13 cellular contexts compared by ENCODE assay signal in genomic region chr6:154169193-154169847, GRCh38.
DNase-seq lines count a peak whose midpoint lies in the region; ATAC-seq lines count a peak whose summit lies in the region.
"Had no signal": no experiment of that assay in that cellular context is flagged by ENCODE, and none has a peak within 500 bp of the region (broad histone marks: within the 10 kb centered on the region; RNA-seq: fewer than 3 reads in every experiment).

No MANE protein-coding gene starts in this region.

- in situ Hi-C loops in G401 (cut with HindIII; ENCODE audit: low sequenced_read_pairs) = no loop called here

- H3K4me3 ChIP-seq in effector memory CD4-positive, alpha-beta T cell (ENCODE audit: insufficient read depth, low read depth, low read length, poor library complexity, severe bottlenecking) = no peak overlapping the region
- H3K4me3 ChIP-seq: ascending aorta had no signal

- no peaks in the 10 kb centered on the region for H3K9me3 ChIP-seq in effector memory CD4-positive, alpha-beta T cell (ENCODE audit: control insufficient read depth, low read length)
- H3K9me3 ChIP-seq: ascending aorta had no signal

- H3K4me1 Mint-ChIP-seq in dendritic cell treated with granulocyte-macrophage colony-stimulating factor and Interleukin-4, amounts not matched to agents 40 ng/mL and 50 ng/mL, for 4 days (ENCODE audit: low read depth) = peaks cover 87% of the 10 kb centered on the region
- peaks cover 71% of the 10 kb centered on the region for H3K4me1 Mint-ChIP-seq in stimulated activated naive CD8-positive, alpha-beta T cell treated with anti-CD3 and anti-CD28 coated beads, Interleukin-15, amount 100 ng/mL, for 72 hours

- no peak overlapping the region for H3K27ac ChIP-seq in effector memory CD4-positive, alpha-beta T cell (ENCODE audit: insufficient read depth, low read length, poor library complexity, severe bottlenecking)
- H3K27ac ChIP-seq: ascending aorta had no signal

- ATAC-seq in stimulated activated naive CD8-positive, alpha-beta T cell treated with anti-CD3 and anti-CD28 coated beads, Interleukin-15, amount 100 ng/mL, for 72 hours = peak; percentile 88
- ATAC-seq in GM21447 (IDR thresholded peaks at IDR 0.05; ENCODE audit: unreplicated experiment) = no peak
- ATAC-seq: Right ventricle myocardium inferior had no signal

- peak; percentile 49 for DNase-seq in stimulated activated CD4-positive, alpha-beta T cell treated with anti-CD3 and anti-CD28 coated beads, Interleukin-15, amount 100 ng/mL, for 24 hours
- no peak for DNase-seq in stimulated activated CD4-positive, alpha-beta T cell treated with anti-CD3 and anti-CD28 coated beads, Interleukin-4, amount 100 ng/mL, for 1 hour
- DNase-seq in OCI-M1 (lab: John Stamatoyannopoulos, UW) (peak; percentile 96), G401 (ENCODE audit: low spot score) (no peak)
- DNase-seq in stimulated activated naive CD8-positive, alpha-beta T cell treated with anti-CD3 and anti-CD28 coated beads, Interleukin-15, amount 100 ng/mL, for 72 hours = peak in 1 of 2 donors; percentile 46
- no peak for DNase-seq in effector memory CD4-positive, alpha-beta T cell
- DNase-seq: activated CD4-positive, CD25-positive, alpha-beta regulatory T cell treated with anti-CD3 and anti-CD28 coated beads, Interleukin-2, amount 50 U/mL, for 72 hours; HCEC 1CT; trophoblast cell had no signal

- peaks cover 16% of the 10 kb centered on the region for H3K36me3 ChIP-seq in effector memory CD4-positive, alpha-beta T cell (ENCODE audit: control insufficient read depth, insufficient read depth, low read length)
- H3K36me3 ChIP-seq: ascending aorta had no signal

- H3K27me3 Mint-ChIP-seq in dendritic cell treated with granulocyte-macrophage colony-stimulating factor and Interleukin-4, amounts not matched to agents 40 ng/mL and 50 ng/mL, for 4 days = no peaks in the 10 kb centered on the region
- no peaks in the 10 kb centered on the region for H3K27me3 Mint-ChIP-seq in stimulated activated naive CD8-positive, alpha-beta T cell treated with anti-CD3 and anti-CD28 coated beads, Interleukin-15, amount 100 ng/mL, for 72 hours

- H3K4me3 Mint-ChIP-seq in dendritic cell treated with granulocyte-macrophage colony-stimulating factor and Interleukin-4, amounts not matched to agents 40 ng/mL and 50 ng/mL, for 4 days = no peak overlapping the region
- peak overlapping the region; percentile 28 to 51 for H3K4me3 Mint-ChIP-seq in stimulated activated naive CD8-positive, alpha-beta T cell treated with anti-CD3 and anti-CD28 coated beads, Interleukin-15, amount 100 ng/mL, for 72 hours

- peaks cover 19% of the 10 kb centered on the region for H3K9me3 Mint-ChIP-seq in dendritic cell treated with granulocyte-macrophage colony-stimulating factor and Interleukin-4, amounts not matched to agents 40 ng/mL and 50 ng/mL, for 4 days
- peaks cover 17 to 21% of the 10 kb centered on the region in 2 donors for H3K9me3 Mint-ChIP-seq in stimulated activated naive CD8-positive, alpha-beta T cell treated with anti-CD3 and anti-CD28 coated beads, Interleukin-15, amount 100 ng/mL, for 72 hours

- H3K27ac Mint-ChIP-seq in dendritic cell treated with granulocyte-macrophage colony-stimulating factor and Interleukin-4, amounts not matched to agents 40 ng/mL and 50 ng/mL, for 4 days = peak overlapping the region; percentile 61
- peak overlapping the region in 1 of 2 donors; percentile 77 for H3K27ac Mint-ChIP-seq in stimulated activated naive CD8-positive, alpha-beta T cell treated with anti-CD3 and anti-CD28 coated beads, Interleukin-15, amount 100 ng/mL, for 72 hours

- peaks cover 91% of the 10 kb centered on the region for H3K36me3 Mint-ChIP-seq in dendritic cell treated with granulocyte-macrophage colony-stimulating factor and Interleukin-4, amounts not matched to agents 40 ng/mL and 50 ng/mL, for 4 days (ENCODE audit: low read depth)

- no peaks in the 10 kb centered on the region for H3K4me1 ChIP-seq in effector memory CD4-positive, alpha-beta T cell (ENCODE audit: control insufficient read depth, insufficient read depth, low read length, poor library complexity, severe bottlenecking)
- H3K4me1 ChIP-seq: ascending aorta had no signal

- no peaks in the 10 kb centered on the region for H3K27me3 ChIP-seq in effector memory CD4-positive, alpha-beta T cell (replicated peaks; ENCODE audit: control insufficient read depth, insufficient read depth, low read length, poor library complexity, severe bottlenecking)
- H3K27me3 ChIP-seq: ascending aorta had no signal

- intact Hi-C loops in dendritic cell treated with granulocyte-macrophage colony-stimulating factor and Interleukin-4, amounts not matched to agents 40 ng/mL and 50 ng/mL, for 4 days (cut with micrococcal nuclease) = no loop called here

Comparison
In these comparisons a context has a peak if more than half of its experiments do, and no peak if none do; other contexts are left out.
1. DNase-seq: peak in stimulated activated CD4-positive, alpha-beta T cell treated with anti-CD3 and anti-CD28 coated beads, Interleukin-15, amount 100 ng/mL, for 24 hours (single experiment) and OCI-M1 (single experiment); none in stimulated activated CD4-positive, alpha-beta T cell treated with anti-CD3 and anti-CD28 coated beads, Interleukin-4, amount 100 ng/mL, for 1 hour (single experiment), effector memory CD4-positive, alpha-beta T cell (0 of 3) and G401 (single experiment).